ENCODE assay signal across 20 cellular contexts in the genomic region with DNA sequence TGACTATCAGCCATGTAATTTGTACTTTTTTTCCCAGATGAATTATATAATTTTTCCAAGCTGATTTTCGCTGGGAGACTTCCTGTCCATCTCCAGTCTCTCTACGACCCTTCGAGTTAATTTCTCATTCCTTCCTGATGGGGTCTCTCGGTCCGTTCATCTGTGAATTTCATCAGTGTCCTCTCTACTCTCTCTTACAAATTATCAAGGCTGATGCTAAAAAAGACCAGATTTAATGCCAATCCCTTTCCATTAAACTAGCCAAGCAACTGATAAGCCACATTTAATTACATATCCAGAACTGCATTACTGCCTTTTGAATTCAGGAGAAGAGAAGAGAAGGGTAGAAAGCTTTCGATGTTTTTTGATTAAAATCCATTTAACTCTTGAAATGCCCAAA. TPM values are rescaled to one million over a fixed set of nuclear protein-coding genes. Genes with fewer than 3 reads are reported as not detected.
A peak's percentile ranks its signal among the peaks of the same experiment; 100 is the strongest.
DNase-seq lines count a peak whose midpoint lies in the region; ATAC-seq, FAIRE-seq and TF ChIP-seq lines count a peak whose summit lies in the region.
"Had no signal": no experiment of that assay in that cellular context is flagged by ENCODE, and none has a peak within 500 bp of the region (broad histone marks: within the 10 kb centered on the region; RNA-seq: fewer than 3 reads in every experiment).

No MANE protein-coding gene starts in this region.

- TF ChIP-seq CTCF in heart right ventricle (IDR thresholded peaks at IDR 0.05) (peak in 3 of 9 donors; percentile 28 to 36 (median 35)), GM23338 (conservative IDR thresholded peaks at IDR 0.05; ENCODE audit: low read depth in 2 of 2) (peak; percentile 16 to 18; a peak in 1 of 4 replicates), endodermal cell (conservative IDR thresholded peaks at IDR 0.05) (peak; percentile 22), nephron (IDR thresholded peaks at IDR 0.05; ENCODE audit: unreplicated experiment in 3 of 3) (peak in 1 of 3 experiments; percentile 17), GM10266 (IDR thresholded peaks at IDR 0.05; ENCODE audit: control insufficient read depth, insufficient read depth, low read depth, missing control alignments) (no peak)

- no peak for FAIRE-seq in urothelium cell line (lab: Jason Lieb, UNC)
- FAIRE-seq: A204.1, D721Med had no signal

- no peaks in the 10 kb centered on the region for H4K20me1 ChIP-seq in GM23338 (replicated peaks; ENCODE audit: insufficient read depth)

- H3K27me3 Mint-ChIP-seq in GM23338 (ENCODE audit: insufficient read depth, low read depth, poor library complexity) = no peaks in the 10 kb centered on the region
- no peaks in the 10 kb centered on the region for H3K27me3 Mint-ChIP-seq in endodermal cell (ENCODE audit: insufficient read depth)
- H3K27me3 Mint-ChIP-seq in nephron (ENCODE audit: low read depth) = no peaks in the 10 kb centered on the region
- H3K27me3 Mint-ChIP-seq: CD4-positive, alpha-beta T cell had no signal

- ATAC-seq in heart right ventricle (peak in 6 of 8 donors; percentile 46 to 78 (median 69)), left cardiac atrium (no peak), GM23338 (no peak)

- H3K4me1 ChIP-seq in heart right ventricle (peaks cover 0 to 7% (median 0%) of the 10 kb centered on the region in 9 donors), GM23338 (ENCODE audit: insufficient read depth) (no peaks in the 10 kb centered on the region), endodermal cell (ENCODE audit: control insufficient read depth, insufficient read depth, low read length) (no peaks in the 10 kb centered on the region)
- H3K4me1 ChIP-seq: Caco-2 had no signal

- H3K4me1 Mint-ChIP-seq in GM23338 = no peaks in the 10 kb centered on the region
- H3K4me1 Mint-ChIP-seq in endodermal cell = no peaks in the 10 kb centered on the region
- H3K4me1 Mint-ChIP-seq in nephron = peaks cover 10% of the 10 kb centered on the region

- no peaks in the 10 kb centered on the region for H3K36me3 ChIP-seq in heart right ventricle
- H3K36me3 ChIP-seq in GM23338 (ENCODE audit: insufficient read depth) = no peaks in the 10 kb centered on the region
- no peaks in the 10 kb centered on the region for H3K36me3 ChIP-seq in endodermal cell (ENCODE audit: control insufficient read depth, insufficient read depth, low read length)

- intact Hi-C loops in heart right ventricle (cut with DNase I) = no loop called here
- intact Hi-C loops in left cardiac atrium (cut with DNase I) = no loop called here

- no peaks in the 10 kb centered on the region for H3K27me3 ChIP-seq in heart right ventricle
- no peaks in the 10 kb centered on the region for H3K27me3 ChIP-seq in GM23338 (ENCODE audit: insufficient read depth)
- no peaks in the 10 kb centered on the region for H3K27me3 ChIP-seq in endodermal cell (ENCODE audit: control insufficient read depth, insufficient read depth, low read length, poor library complexity, severe bottlenecking)

- DNase-seq in heart right ventricle (no peak), left cardiac atrium (no peak), GM23338 (ENCODE audit: low spot score) (no peak), endodermal cell (no peak), urothelium cell line (ENCODE audit: low spot score) (no peak), middle frontal gyrus (ENCODE audit: extremely low spot score, low spot score) (no peak), GM10266 (ENCODE audit: extremely low spot score) (no peak)
- DNase-seq: ACHN; Caco-2; CD4-positive, alpha-beta T cell; DMS79; GDM1; HCEC 1CT had no signal

- H3K9me3 ChIP-seq in heart right ventricle = no peaks in the 10 kb centered on the region
- H3K9me3 ChIP-seq in endodermal cell (ENCODE audit: control insufficient read depth, low read length) = no peaks in the 10 kb centered on the region
- H3K9me3 ChIP-seq: Caco-2 had no signal

- H3K4me3 ChIP-seq in heart right ventricle (no peak overlapping the region), GM23338 (no peak overlapping the region), endodermal cell (ENCODE audit: low read length) (no peak overlapping the region)

- H3K4me3 Mint-ChIP-seq in GM23338 (no peak overlapping the region), endodermal cell (no peak overlapping the region), nephron (no peak overlapping the region)
- H3K4me3 Mint-ChIP-seq: CD4-positive, alpha-beta T cell had no signal

- no peaks in the 10 kb centered on the region for H3K9me2 ChIP-seq in GM23338 (ENCODE audit: insufficient read depth)

- no peaks in the 10 kb centered on the region; the same call in 2 of the 3 replicates for H3K36me3 Mint-ChIP-seq in GM23338 (ENCODE audit: low read depth)
- peaks cover 2% of the 10 kb centered on the region for H3K36me3 Mint-ChIP-seq in endodermal cell (ENCODE audit: low read depth)
- H3K36me3 Mint-ChIP-seq in nephron (ENCODE audit: low read depth) = peaks cover 59% of the 10 kb centered on the region

- H3F3A ChIP-seq in GM23338 (replicated peaks; ENCODE audit: low read depth) = no peaks in the 10 kb centered on the region

- H3K27ac Mint-ChIP-seq in GM23338 (no peak overlapping the region), endodermal cell (no peak overlapping the region), nephron (peak overlapping the region; percentile 6 to 41 (median 29))
- H3K27ac Mint-ChIP-seq: CD4-positive, alpha-beta T cell had no signal

- H3K4me2 ChIP-seq in GM23338 = no peak overlapping the region

- no peak overlapping the region for H3K27ac ChIP-seq in heart right ventricle
- H3K27ac ChIP-seq in GM23338 (ENCODE audit: low read depth) = peak overlapping the region; percentile 51
- H3K27ac ChIP-seq in endodermal cell (ENCODE audit: low read depth, low read length) = no peak overlapping the region
- H3K27ac ChIP-seq: C4-2B had no signal

- H3K9ac ChIP-seq in endodermal cell (ENCODE audit: extremely low read depth, low read length, poor library complexity, severe bottlenecking) = no peak overlapping the region

- H3K9me3 Mint-ChIP-seq in GM23338 (no peaks in the 10 kb centered on the region), endodermal cell (no peaks in the 10 kb centered on the region), nephron (no peaks in the 10 kb centered on the region)
- H3K9me3 Mint-ChIP-seq: CD4-positive, alpha-beta T cell had no signal

- H2AFZ ChIP-seq in GM23338 = no peak overlapping the region

- 48 to 55% methylated on average over 6 of the region's 6 CpGs for WGBS in heart right ventricle, 2 donors
- WGBS in endodermal cell (ENCODE audit: insufficient coverage in 1 of 2, insufficient read length in 1 of 2), 2 experiments = 90 to 92% methylated on average over 6 of the region's 6 CpGs

- H3K79me2 ChIP-seq in GM23338 (replicated peaks; ENCODE audit: insufficient read depth) = no peaks in the 10 kb centered on the region

TF ChIP-seq in GM23338, 12 proteins besides CTCF, POLR2A, EP300 and RAD21 (continues in another document):
- TF ChIP-seq, protein P1, sequence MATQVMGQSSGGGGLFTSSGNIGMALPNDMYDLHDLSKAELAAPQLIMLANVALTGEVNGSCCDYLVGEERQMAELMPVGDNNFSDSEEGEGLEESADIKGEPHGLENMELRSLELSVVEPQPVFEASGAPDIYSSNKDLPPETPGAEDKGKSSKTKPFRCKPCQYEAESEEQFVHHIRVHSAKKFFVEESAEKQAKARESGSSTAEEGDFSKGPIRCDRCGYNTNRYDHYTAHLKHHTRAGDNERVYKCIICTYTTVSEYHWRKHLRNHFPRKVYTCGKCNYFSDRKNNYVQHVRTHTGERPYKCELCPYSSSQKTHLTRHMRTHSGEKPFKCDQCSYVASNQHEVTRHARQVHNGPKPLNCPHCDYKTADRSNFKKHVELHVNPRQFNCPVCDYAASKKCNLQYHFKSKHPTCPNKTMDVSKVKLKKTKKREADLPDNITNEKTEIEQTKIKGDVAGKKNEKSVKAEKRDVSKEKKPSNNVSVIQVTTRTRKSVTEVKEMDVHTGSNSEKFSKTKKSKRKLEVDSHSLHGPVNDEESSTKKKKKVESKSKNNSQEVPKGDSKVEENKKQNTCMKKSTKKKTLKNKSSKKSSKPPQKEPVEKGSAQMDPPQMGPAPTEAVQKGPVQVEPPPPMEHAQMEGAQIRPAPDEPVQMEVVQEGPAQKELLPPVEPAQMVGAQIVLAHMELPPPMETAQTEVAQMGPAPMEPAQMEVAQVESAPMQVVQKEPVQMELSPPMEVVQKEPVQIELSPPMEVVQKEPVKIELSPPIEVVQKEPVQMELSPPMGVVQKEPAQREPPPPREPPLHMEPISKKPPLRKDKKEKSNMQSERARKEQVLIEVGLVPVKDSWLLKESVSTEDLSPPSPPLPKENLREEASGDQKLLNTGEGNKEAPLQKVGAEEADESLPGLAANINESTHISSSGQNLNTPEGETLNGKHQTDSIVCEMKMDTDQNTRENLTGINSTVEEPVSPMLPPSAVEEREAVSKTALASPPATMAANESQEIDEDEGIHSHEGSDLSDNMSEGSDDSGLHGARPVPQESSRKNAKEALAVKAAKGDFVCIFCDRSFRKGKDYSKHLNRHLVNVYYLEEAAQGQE (IDR thresholded peaks at IDR 0.05; ENCODE audit: unreplicated experiment) = no peak
- no peak for TF ChIP-seq JUNB (IDR thresholded peaks at IDR 0.05; ENCODE audit: unreplicated experiment)
- TF ChIP-seq CREB1 (CRISPR knock-in tag; IDR thresholded peaks at IDR 0.05; ENCODE audit: low read depth) = no peak

RNA-seq across cellular contexts. Expression of a gene that starts 25.8 kb away (rescaled TPM):
- total RNA-seq in heart right ventricle = under 1 TPM in 1 of 10 donors, not detected in 9; 0.38 TPM
- polyA plus RNA-seq in heart right ventricle = under 1 TPM; 0.15 to 0.35 TPM
- under 1 TPM; 0.05 to 0.56 TPM for total RNA-seq in left cardiac atrium
- total RNA-seq in GM23338 (2014; rRNA removed; shearing (Covaris generic)) = not detected in 2 replicates
- polyA plus RNA-seq in GM23338 (2016; fragmentation: Nextera tagmentation; extraction: Ambion mirVana) = 0.59 and 0.63 TPM in 2 replicates
- total RNA-seq in endodermal cell = not detected
- not detected for polyA plus RNA-seq in endodermal cell (2013, experiment 1 of 2)
- polyA plus RNA-seq in endodermal cell (2013, experiment 2 of 2) = not detected
- total RNA-seq: Caco-2; CD4-positive, alpha-beta T cell; Daoy; H4 had no signal
- polyA plus RNA-seq: BJ had no signal

Comparison
In these comparisons a context has a peak if more than half of its experiments do, and no peak if none do; other contexts are left out.
1. ATAC-seq: peak in heart right ventricle (6 of 8); none in left cardiac atrium (0 of 2) and GM23338 (single experiment).
2. H3K27ac Mint-ChIP-seq: peak in nephron (3 of 3); none in GM23338 (single experiment) and endodermal cell (single experiment).